Comparison of ENCODE assay signal across 12 cellular contexts in genomic region chr2:6310186-6310909, GRCh38.
DNase-seq lines count a peak whose midpoint lies in the region; ATAC-seq and TF ChIP-seq lines count a peak whose summit lies in the region.
"Had no signal": no experiment of that assay in that cellular context is flagged by ENCODE, and none has a peak within 500 bp of the region (broad histone marks: within the 10 kb centered on the region; RNA-seq: fewer than 3 reads in every experiment).

No MANE protein-coding gene starts in this region.

- DNase-seq in DMS79 (lab: John Stamatoyannopoulos, UW) (peak; percentile 62), erythroblast (lab: John Stamatoyannopoulos, UW) (no peak), ecto neural progenitor cell (ENCODE audit: low spot score) (no peak), NCI-H82 treated with DMSO at 0.1 percent for 48 hours (lab: John Stamatoyannopoulos, UW; ENCODE audit: unreplicated experiment) (no peak), tibial nerve (ENCODE audit: low spot score in 2 of 2) (no peak)
- DNase-seq: CD4-positive, alpha-beta T cell; mesendoderm; stomach had no signal

- no peak overlapping the region for H3K4me3 ChIP-seq in tibial nerve
- H3K4me3 ChIP-seq: stomach had no signal

- H3K27me3 ChIP-seq in tibial nerve = no peaks in the 10 kb centered on the region
- H3K27me3 ChIP-seq: stomach had no signal

- H3K9me3 ChIP-seq in tibial nerve = no peaks in the 10 kb centered on the region
- H3K9me3 ChIP-seq: stomach had no signal

- 22 to 23% methylated on average over 11 of the region's 11 CpGs for WGBS in tibial nerve, 2 donors

- TF ChIP-seq POLR2A in erythroblast (IDR thresholded peaks at IDR 0.05; ENCODE audit: low read length) = no peak
- TF ChIP-seq POLR2A in tibial nerve (IDR thresholded peaks at IDR 0.05) = no peak

- ATAC-seq in GM21526 (IDR thresholded peaks at IDR 0.05; ENCODE audit: low FRiP score, unreplicated experiment) (peak; percentile 21), HG03432 (IDR thresholded peaks at IDR 0.05; ENCODE audit: unreplicated experiment) (peak; percentile 32), SK-N-SH treated with all-trans-retinoic acid at 6 μM for 48 hours (no peak; the same call in 2 of the 3 replicates)

- no peak overlapping the region for H3K27ac ChIP-seq in tibial nerve
- H3K27ac ChIP-seq: RWPE1, stomach had no signal

- peaks cover 0 to 4% (median 0%) of the 10 kb centered on the region in 4 donors for H3K4me1 ChIP-seq in tibial nerve
- H3K4me1 ChIP-seq: stomach had no signal

- H3K36me3 ChIP-seq in tibial nerve = no peaks in the 10 kb centered on the region
- H3K36me3 ChIP-seq: stomach had no signal

- no peak for TF ChIP-seq CTCF in tibial nerve (IDR thresholded peaks at IDR 0.05)

- TF ChIP-seq EP300 in tibial nerve (IDR thresholded peaks at IDR 0.05) = no peak

TF ChIP-seq in SK-N-SH treated with all-trans-retinoic acid at 6 μM for 48 hours, 23 proteins besides CTCF, POLR2A, EP300 and RAD21:
- 0 out of 2 replicates have a peak, but pooled peaks have one; percentile 15 for TF ChIP-seq ISL1 (CRISPR knock-in tag; IDR thresholded peaks at IDR 0.05)
- TF ChIP-seq ESRRG (CRISPR knock-in tag; IDR thresholded peaks at IDR 0.05) = no peak
- TF ChIP-seq TSHZ2 (CRISPR knock-in tag; IDR thresholded peaks at IDR 0.05) = peak; percentile 92
- TF ChIP-seq ZC3H10 (CRISPR knock-in tag; IDR thresholded peaks at IDR 0.05) = no peak
